In genomic region chr2:160077912-160078585, GRCh38 we compare ENCODE assay signal across 15 cellular contexts. TPM values are rescaled to one million over a fixed set of nuclear protein-coding genes. Genes with fewer than 3 reads are reported as not detected.
"Had no signal": no experiment of that assay in that cellular context is flagged by ENCODE, and none has a peak within 500 bp of the region (broad histone marks: within the 10 kb centered on the region; RNA-seq: fewer than 3 reads in every experiment).

No MANE protein-coding gene starts in this region.

- DNase-seq: activated CD4-positive, alpha-beta memory T cell treated with anti-CD3 and anti-CD28 coated beads for 36 hours; activated CD4-positive, alpha-beta T cell treated with anti-CD3 and anti-CD28 coated beads for 1 hour; activated gamma-delta T cell; activated naive CD8-positive, alpha-beta T cell treated with anti-CD3 and anti-CD28 coated beads, Interleukin-2, amount 10 ng/mL, durations not matched to agents 7 days and 5 days; activated T-cell treated with anti-CD3 and anti-CD28 coated beads, Interleukin-2, amount 50 U/mL, for 48 hours; anterior cingulate cortex; hippocampal formation; nephron progenitor cell; stimulated activated CD4-positive, alpha-beta T cell treated with anti-CD3 and anti-CD28 coated beads, Interleukin-4, amount 100 ng/mL, for 24 hours; stimulated activated naive CD8-positive, alpha-beta T cell treated with anti-CD3 and anti-CD28 coated beads, Interleukin-15, amount 100 ng/mL, for 72 hours; uterus had no signal

- H3K27me3 ChIP-seq: uterus had no signal

- FAIRE-seq: endothelial cell of umbilical vein had no signal

- H3K4me3 ChIP-seq: lung, uterus had no signal

- H3K36me3 ChIP-seq: uterus had no signal

- H3K4me1 ChIP-seq: uterus had no signal

- H3K27ac ChIP-seq: uterus had no signal

RNA-seq across cellular contexts. Expression of gene PLA2R1, which starts 15.6 kb away (rescaled TPM):
- total RNA-seq: activated CD4-positive, alpha-beta memory T cell treated with anti-CD3 and anti-CD28 coated beads for 36 hours; activated naive CD8-positive, alpha-beta T cell treated with anti-CD3 and anti-CD28 coated beads, Interleukin-2, amount 10 ng/mL, durations not matched to agents 7 days and 5 days; mononuclear cell; T-helper 2 cell treated with Interferon-gamma antibody and Interleukin-4, amounts not matched to agents 100 ng/mL and 5 ng/mL, for 36 hours had no signal
